ENCODE assay signal across 13 cellular contexts in genomic region chr12:49282740-49283371, GRCh38. TPM values are rescaled to one million over a fixed set of nuclear protein-coding genes. Genes with fewer than 3 reads are reported as not detected.
A peak's percentile ranks its signal among the peaks of the same experiment; 100 is the strongest.
DNase-seq lines count a peak whose midpoint lies in the region; ATAC-seq, FAIRE-seq and TF ChIP-seq lines count a peak whose summit lies in the region.
"Not testable (repeated sequence)": the region's sequence is repeated elsewhere in the genome, so short reads cannot be mapped to it uniquely, and the experiment has no call there.
"Had no signal": no experiment of that assay in that cellular context is flagged by ENCODE, and none has a peak within 500 bp of the region (broad histone marks: within the 10 kb centered on the region; RNA-seq: fewer than 3 reads in every experiment).

No MANE protein-coding gene starts in this region.

- H3K9me1 ChIP-seq in K562 (ENCODE audit: control insufficient read depth, insufficient read depth, low read length), result not testable (repeated sequence)

- TF ChIP-seq EP300 in K562 (IDR thresholded peaks at IDR 0.05; ENCODE audit: low read length), result not testable (repeated sequence)

- BruUV-seq in K562 (replicated peaks; lab: Mats Ljungman, UMichigan), result not testable (repeated sequence)

- H2BK12ac ChIP-seq in mesenchymal stem cell (ENCODE audit: low read length in 2 of 2), result not testable (repeated sequence)

- H3K27ac ChIP-seq in GM23248; RWPE2 (ENCODE audit: poor library complexity, severe bottlenecking); K562 (ENCODE audit: extremely low read depth, low read depth, low read length); mesenchymal stem cell (ENCODE audit: low read length, poor library complexity, severe bottlenecking): not testable (repeated sequence)

- not testable (repeated sequence) for H3K18ac ChIP-seq in mesenchymal stem cell (ENCODE audit: low read depth in 1 of 2, low read length in 2 of 2)

- not testable (repeated sequence) for H3F3A ChIP-seq in GM23248 (ENCODE audit: insufficient read depth)

- H3K27me3 ChIP-seq in GM23248 (replicated peaks; ENCODE audit: insufficient read depth); RWPE2 (ENCODE audit: insufficient read depth, poor library complexity, severe bottlenecking); K562 (ENCODE audit: control insufficient read depth in 2 of 2, insufficient read depth in 2 of 2, low read length in 2 of 2): not testable (repeated sequence)
- H3K27me3 ChIP-seq in mesenchymal stem cell (ENCODE audit: control insufficient read depth in 1 of 2, insufficient read depth in 1 of 2, low read length in 2 of 2), result peaks cover 15 to 22% of the 10 kb centered on the region in 2 experiments

- H4K20me1 ChIP-seq in GM23248 (ENCODE audit: insufficient read depth); K562 (replicated peaks; ENCODE audit: control insufficient read depth, insufficient read depth, low read length): not testable (repeated sequence)

- H3K4me2 ChIP-seq in GM23248 (ENCODE audit: unreplicated experiment); K562 (ENCODE audit: insufficient read depth, low read length); mesenchymal stem cell (ENCODE audit: low read length, poor library complexity, severe bottlenecking): not testable (repeated sequence)

- H3K14ac ChIP-seq in mesenchymal stem cell (ENCODE audit: low read length in 2 of 2), result not testable (repeated sequence)

- not testable (repeated sequence) for TF ChIP-seq POLR2A in K562 (conservative IDR thresholded peaks at IDR 0.05)

- peaks cover 12% of the 10 kb centered on the region for H3K4me1 Mint-ChIP-seq in nephron
- H3K4me1 Mint-ChIP-seq in progenitor cell of endocrine pancreas (ENCODE audit: low read depth), result not testable (repeated sequence)

- not testable (repeated sequence) for H3K9me2 ChIP-seq in GM23248 (ENCODE audit: insufficient read depth)

- H3K9me3 ChIP-seq in GM23248 (ENCODE audit: low read depth); RWPE2 (ENCODE audit: severe bottlenecking); K562 (replicated peaks; ENCODE audit: control insufficient read depth, insufficient read depth, low read depth, low read length); mesenchymal stem cell (ENCODE audit: control insufficient read depth, low read length): not testable (repeated sequence)

- H2AK5ac ChIP-seq in mesenchymal stem cell (ENCODE audit: low read length, severe bottlenecking), result not testable (repeated sequence)

- not testable (repeated sequence) for H3K36me3 ChIP-seq in GM23248 (ENCODE audit: low read depth); RWPE2 (ENCODE audit: low read depth); K562 (ENCODE audit: control insufficient read depth, insufficient read depth, low read length); mesenchymal stem cell (ENCODE audit: control insufficient read depth in 1 of 2, insufficient read depth in 2 of 2, low read depth in 1 of 2, low read length in 2 of 2)

- H4K8ac ChIP-seq in mesenchymal stem cell (ENCODE audit: low read length), result not testable (repeated sequence)

- not testable (repeated sequence) for H3K9me3 Mint-ChIP-seq in nephron; progenitor cell of endocrine pancreas (ENCODE audit: low read depth)

- not testable (repeated sequence) for H2BK15ac ChIP-seq in mesenchymal stem cell (ENCODE audit: low read depth, poor library complexity, severe bottlenecking)

- H3K4me3 ChIP-seq in GM23248; RWPE2 (ENCODE audit: severe bottlenecking); K562; fibroblast of mammary gland (ENCODE audit: control insufficient read depth, low read depth, low read length); mesenchymal stem cell (ENCODE audit: insufficient read depth in 1 of 2, low read depth in 1 of 2, low read length in 2 of 2): not testable (repeated sequence)

- not testable (repeated sequence) for H3K23ac ChIP-seq in mesenchymal stem cell (ENCODE audit: low read length in 2 of 2)

- not testable (repeated sequence) for H2BK120ac ChIP-seq in mesenchymal stem cell (ENCODE audit: low read depth, low read length)

- not testable (repeated sequence) for H3K9ac ChIP-seq in GM23248
- H3K9ac ChIP-seq in K562 (ENCODE audit: insufficient read depth in 1 of 2, low read depth in 2 of 2, low read length in 2 of 2) (peak overlapping the region in 1 of 2 experiments; percentile 2; a peak in 1 of 4 replicates), mesenchymal stem cell (ENCODE audit: low read length) (peak overlapping the region; percentile 22)

- not testable (repeated sequence) for TF ChIP-seq CTCF in RWPE2 (IDR thresholded peaks at IDR 0.05; ENCODE audit: poor library complexity, severe bottlenecking); K562 (IDR thresholded peaks at IDR 0.05 in 2 of 3, conservative IDR thresholded peaks at IDR 0.05 in 1 of 3; ENCODE audit: insufficient read depth in 2 of 3, low read depth in 1 of 3, low read length in 3 of 3); fibroblast of mammary gland (conservative IDR thresholded peaks at IDR 0.05; ENCODE audit: control insufficient read depth, insufficient read depth, low read depth, low read length); nephron (IDR thresholded peaks at IDR 0.05; ENCODE audit: unreplicated experiment in 3 of 3); progenitor cell of endocrine pancreas (IDR thresholded peaks at IDR 0.05; ENCODE audit: unreplicated experiment)

- peak overlapping the region in 2 of 3 experiments; percentile 37 to 65 for H3K27ac Mint-ChIP-seq in nephron
- H3K27ac Mint-ChIP-seq in progenitor cell of endocrine pancreas, result not testable (repeated sequence)

- not testable (repeated sequence) for H3K36me3 Mint-ChIP-seq in nephron (ENCODE audit: low read depth); progenitor cell of endocrine pancreas (ENCODE audit: insufficient read depth)

- H2AFZ ChIP-seq in GM23248; mesenchymal stem cell (ENCODE audit: low read depth, low read length): not testable (repeated sequence)
- peak overlapping the region; percentile 63 for H2AFZ ChIP-seq in K562 (ENCODE audit: low read depth, low read length)

- not testable (repeated sequence) for H3K4ac ChIP-seq in mesenchymal stem cell (ENCODE audit: low read depth in 1 of 2, low read length in 2 of 2)

- not testable (repeated sequence) for H3K79me2 ChIP-seq in GM23248 (ENCODE audit: insufficient read depth); K562 (ENCODE audit: control insufficient read depth, insufficient read depth, low read length)

- CTCF ChIA-PET in K562 (lab: Yijun Ruan, JAX; ENCODE audit: low intra/inter-chr PET ratio), result not testable (repeated sequence)

- not testable (repeated sequence) for H4K91ac ChIP-seq in mesenchymal stem cell (ENCODE audit: low read length)

- POLR2A ChIA-PET in K562 (lab: Yijun Ruan, JAX), result interaction anchor here (0.9 to 4.7 kb wide), 6 partner anchors 8 to 17 kb away, joined by 3 to 34 read pairs (median 6); partner anchors contain the start of gene TUBA1C

- peak; percentile 54; the same call in 2 of the 3 replicates for ATAC-seq in RWPE2 (ENCODE audit: low read depth)
- peak; percentile 52 for ATAC-seq in K562

- H3K27me3 Mint-ChIP-seq in nephron (ENCODE audit: low read depth) (peaks cover 27% of the 10 kb centered on the region), progenitor cell of endocrine pancreas (peaks cover 16% of the 10 kb centered on the region)

- not testable (repeated sequence) for H3K4me3 Mint-ChIP-seq in nephron
- peak overlapping the region; percentile 5 for H3K4me3 Mint-ChIP-seq in progenitor cell of endocrine pancreas (ENCODE audit: low read depth)

- DNase-seq in GM23248 (peak; percentile 62), LHCN-M2 (ENCODE audit: low read depth) (peak; percentile 57), fibroblast of mammary gland (ENCODE audit: low read depth) (peak; percentile 32)
- not testable (repeated sequence) for DNase-seq in RWPE2 (ENCODE audit: low spot score); K562 (ENCODE audit: extremely low read depth in 1 of 4, low spot score in 3 of 4); mesenchymal stem cell; progenitor cell of endocrine pancreas (ENCODE audit: low spot score, unreplicated experiment)

- not testable (repeated sequence) for H3K79me1 ChIP-seq in mesenchymal stem cell (replicated peaks; ENCODE audit: low read length, poor library complexity, severe bottlenecking)

- in situ Hi-C loops in GM23248 (cut with MboI); K562 (cut with MboI): not testable (repeated sequence)

- FAIRE-seq in K562 (lab: Jason Lieb, UNC), result not testable (repeated sequence)

- H3K4me1 ChIP-seq in GM23248 (ENCODE audit: insufficient read depth); RWPE2 (ENCODE audit: insufficient read depth, poor library complexity, severe bottlenecking); mesenchymal stem cell (ENCODE audit: control insufficient read depth, insufficient read depth, low read depth, low read length): not testable (repeated sequence)
- peaks cover 7 to 13% of the 10 kb centered on the region in 2 experiments for H3K4me1 ChIP-seq in K562 (replicated peaks in 1 of 2; ENCODE audit: control insufficient read depth in 2 of 2, insufficient read depth in 2 of 2, low read length in 2 of 2)

- WGBS in GM23248 (ENCODE audit: low coverage in 1 of 2, low lambda C conversion rate in 2 of 2, missing lambda C conversion rate in 2 of 2), 2 experiments, result 67 to 76% methylated on average over 2 of the region's 6 CpGs
- WGBS in K562 (ENCODE audit: insufficient coverage, low coverage, missing lambda C conversion rate), result no CpG with 5 or more reads among the region's 6 CpGs
- no CpG with 5 or more reads among the region's 6 CpGs for WGBS in mesenchymal stem cell

- TF ChIP-seq RAD21 in K562 (CRISPR knock-in tag; conservative IDR thresholded peaks at IDR 0.05 in 1 of 2, IDR thresholded peaks at IDR 0.05 in 1 of 2), result not testable (repeated sequence)

- intact Hi-C loops in K562 (cut with micrococcal nuclease), result not testable (repeated sequence)

- not testable (repeated sequence) for H2BK5ac ChIP-seq in mesenchymal stem cell (ENCODE audit: low read depth, low read length, poor library complexity, severe bottlenecking)

RNA-seq across cellular contexts. Expression of gene PRPH, which starts 12.1 kb away (rescaled TPM):
- total RNA-seq in GM23248 (2014; rRNA removed; shearing (Covaris generic)), result not detected in 2 replicates
- polyA plus RNA-seq in GM23248 (2016; fragmentation: Nextera tagmentation; extraction: Ambion mirVana) (not detected in 2 replicates), K562 (2011; rRNA removed) (0.71 and 1.4 TPM in 2 replicates), K562 (2014; fragmentation: Illumina TruSeq; extraction: Trizol) (0.97 and 1.3 TPM in 2 replicates), K562 (2014; fragmentation: Nextera tagmentation; extraction: Ambion mirVana) (1 to 10 TPM; 1.8 to 1.9 TPM), K562 (2014; rRNA removed) (1.3 TPM in 2 replicates)
- total RNA-seq in LHCN-M2 (2014; rRNA removed) (0.11 and 0.26 TPM in 2 replicates), K562 (2014; rRNA removed) (0.27 and 1.3 TPM in 2 replicates), K562 (2014; rRNA removed; fragmentation: Illumina TruSeq; extraction: Trizol) (0.36 and 0.51 TPM in 2 replicates), K562 (2015; rRNA removed; fragmentation: Illumina TruSeq; extraction: Trizol) (0.41 TPM in 1 of 2 replicates, not detected in the other), K562 (2021) (0.81 and 1.6 TPM in 2 replicates), progenitor cell of endocrine pancreas (0.60 and 0.62 TPM in 2 replicates)
- 0.04 TPM for polyA plus RNA-seq in LHCN-M2 (2012)
- not detected in 2 replicates for total RNA-seq in K562 (2011; cell fraction: chromatin; rRNA removed; ENCODE audit: low replicate concordance)
- 0.13 and 0.67 TPM in 2 replicates for total RNA-seq in K562 (2011; cell fraction: nucleolus; rRNA removed)
- total RNA-seq in K562 (2011; cell fraction: nucleoplasm; rRNA removed), result 0.81 TPM in 1 of 2 replicates, not detected in the other
- polyA plus RNA-seq in K562 (2011; cell fraction: cytosol; rRNA removed), result 1.2 and 2.7 TPM in 2 replicates
- 0.65 and 1.4 TPM in 2 replicates for polyA plus RNA-seq in K562 (2011; cell fraction: nucleus; rRNA removed)
- 1.1 and 4.3 TPM in 2 replicates for polyA plus RNA-seq in K562 (2012)
- 0.84 TPM in 1 of 2 replicates, not detected in the other for polyA minus RNA-seq in K562 (2011; rRNA and poly(A)+ RNA removed)
- polyA minus RNA-seq in K562 (2011; cell fraction: cytosol; rRNA and poly(A)+ RNA removed), result not detected in 2 replicates
- not detected in 2 replicates for polyA minus RNA-seq in K562 (2011; cell fraction: nucleus; rRNA and poly(A)+ RNA removed)
- polyA plus RNA-seq in mesenchymal stem cell (2013, experiment 1 of 2), result not detected
- polyA plus RNA-seq in mesenchymal stem cell (2013, experiment 2 of 2), result not detected
- total RNA-seq: A673, HT-29 had no signal
- polyA plus RNA-seq: AG04450, CD14-positive monocyte had no signal

RNA-seq across cellular contexts. Expression of gene TUBA1C, which starts 18.0 kb away (rescaled TPM):
- total RNA-seq in GM23248 (2014; rRNA removed; shearing (Covaris generic)), result 401 and 473 TPM in 2 replicates
- 301 and 312 TPM in 2 replicates for polyA plus RNA-seq in GM23248 (2016; fragmentation: Nextera tagmentation; extraction: Ambion mirVana)
- total RNA-seq in LHCN-M2 (2014; rRNA removed), result 1,345 and 1,346 TPM in 2 replicates
- 1,174 TPM for polyA plus RNA-seq in LHCN-M2 (2012)
- 176 and 423 TPM in 2 replicates for total RNA-seq in K562 (2011; cell fraction: chromatin; rRNA removed; ENCODE audit: low replicate concordance)
- total RNA-seq in K562 (2011; cell fraction: nucleolus; rRNA removed), result 383 and 414 TPM in 2 replicates
- 358 and 385 TPM in 2 replicates for total RNA-seq in K562 (2011; cell fraction: nucleoplasm; rRNA removed)
- 755 and 1,088 TPM in 2 replicates for total RNA-seq in K562 (2014; rRNA removed)
- total RNA-seq in K562 (2014; rRNA removed; fragmentation: Illumina TruSeq; extraction: Trizol), result 779 and 914 TPM in 2 replicates
- 912 and 926 TPM in 2 replicates for total RNA-seq in K562 (2015; rRNA removed; fragmentation: Illumina TruSeq; extraction: Trizol)
- total RNA-seq in K562 (2021), result 839 and 845 TPM in 2 replicates
- polyA plus RNA-seq in K562 (2011; rRNA removed), result 2,698 and 3,950 TPM in 2 replicates
- polyA plus RNA-seq in K562 (2011; cell fraction: cytosol; rRNA removed), result 6,167 and 6,224 TPM in 2 replicates
- polyA plus RNA-seq in K562 (2011; cell fraction: nucleus; rRNA removed), result 965 and 1,239 TPM in 2 replicates
- 1,132 and 1,153 TPM in 2 replicates for polyA plus RNA-seq in K562 (2012)
- polyA plus RNA-seq in K562 (2014; fragmentation: Illumina TruSeq; extraction: Trizol), result 2,770 and 3,012 TPM in 2 replicates
- 1,000 to 10,000 TPM in 1 of 2 experiments, 100 to 1,000 TPM in 1; 776 to 1,185 TPM for polyA plus RNA-seq in K562 (2014; fragmentation: Nextera tagmentation; extraction: Ambion mirVana)
- 1,517 and 1,660 TPM in 2 replicates for polyA plus RNA-seq in K562 (2014; rRNA removed)
- 2,193 and 2,971 TPM in 2 replicates for polyA minus RNA-seq in K562 (2011; rRNA and poly(A)+ RNA removed)
- 751 and 929 TPM in 2 replicates for polyA minus RNA-seq in K562 (2011; cell fraction: cytosol; rRNA and poly(A)+ RNA removed)
- 192 and 360 TPM in 2 replicates for polyA minus RNA-seq in K562 (2011; cell fraction: nucleus; rRNA and poly(A)+ RNA removed)
- polyA plus RNA-seq in mesenchymal stem cell (2013, experiment 1 of 2), result 532 TPM
- 549 TPM for polyA plus RNA-seq in mesenchymal stem cell (2013, experiment 2 of 2)
- total RNA-seq in progenitor cell of endocrine pancreas, result 128 and 149 TPM in 2 replicates

RNA-seq across cellular contexts. Expression of gene TROAP, which starts 40.2 kb away (rescaled TPM):
- 4.4 and 6.2 TPM in 2 replicates for total RNA-seq in GM23248 (2014; rRNA removed; shearing (Covaris generic))
- 8.8 and 11.7 TPM in 2 replicates for polyA plus RNA-seq in GM23248 (2016; fragmentation: Nextera tagmentation; extraction: Ambion mirVana)
- 30.0 and 32.8 TPM in 2 replicates for total RNA-seq in LHCN-M2 (2014; rRNA removed)
- 27.8 TPM for polyA plus RNA-seq in LHCN-M2 (2012)
- 116 and 289 TPM in 2 replicates for total RNA-seq in K562 (2011; cell fraction: chromatin; rRNA removed; ENCODE audit: low replicate concordance)
- total RNA-seq in K562 (2011; cell fraction: nucleolus; rRNA removed), result 173 and 178 TPM in 2 replicates
- total RNA-seq in K562 (2011; cell fraction: nucleoplasm; rRNA removed), result 141 and 151 TPM in 2 replicates
- 60.4 and 60.8 TPM in 2 replicates for total RNA-seq in K562 (2014; rRNA removed)
- total RNA-seq in K562 (2014; rRNA removed; fragmentation: Illumina TruSeq; extraction: Trizol), result 39.0 and 56.5 TPM in 2 replicates
- 59.2 and 59.8 TPM in 2 replicates for total RNA-seq in K562 (2015; rRNA removed; fragmentation: Illumina TruSeq; extraction: Trizol)
- total RNA-seq in K562 (2021), result 72.9 and 83.0 TPM in 2 replicates
- 46.4 and 61.0 TPM in 2 replicates for polyA plus RNA-seq in K562 (2011; rRNA removed)
- polyA plus RNA-seq in K562 (2011; cell fraction: cytosol; rRNA removed), result 34.7 and 45.0 TPM in 2 replicates
- polyA plus RNA-seq in K562 (2011; cell fraction: nucleus; rRNA removed), result 167 and 238 TPM in 2 replicates
- polyA plus RNA-seq in K562 (2012), result 67.5 and 72.2 TPM in 2 replicates
- 171 and 183 TPM in 2 replicates for polyA plus RNA-seq in K562 (2014; fragmentation: Illumina TruSeq; extraction: Trizol)
- 10 to 100 TPM; 52.1 to 53.7 TPM for polyA plus RNA-seq in K562 (2014; fragmentation: Nextera tagmentation; extraction: Ambion mirVana)
- polyA plus RNA-seq in K562 (2014; rRNA removed), result 101 and 112 TPM in 2 replicates
- 26.0 and 27.1 TPM in 2 replicates for polyA minus RNA-seq in K562 (2011; rRNA and poly(A)+ RNA removed)
- polyA minus RNA-seq in K562 (2011; cell fraction: cytosol; rRNA and poly(A)+ RNA removed), result 28.1 and 36.8 TPM in 2 replicates
- 70.8 and 123 TPM in 2 replicates for polyA minus RNA-seq in K562 (2011; cell fraction: nucleus; rRNA and poly(A)+ RNA removed)
- 7.5 TPM for polyA plus RNA-seq in mesenchymal stem cell (2013, experiment 1 of 2)
- 6.9 TPM for polyA plus RNA-seq in mesenchymal stem cell (2013, experiment 2 of 2)
- total RNA-seq in progenitor cell of endocrine pancreas, result 44.7 and 44.9 TPM in 2 replicates
- polyA plus RNA-seq: CD14-positive monocyte had no signal

RNA-seq across cellular contexts. Expression of gene C1QL4, which starts 54.1 kb away (rescaled TPM):
- not detected in 2 replicates for total RNA-seq in GM23248 (2014; rRNA removed; shearing (Covaris generic))
- polyA plus RNA-seq in GM23248 (2016; fragmentation: Nextera tagmentation; extraction: Ambion mirVana), result not detected in 2 replicates
- 0.19 and 0.46 TPM in 2 replicates for total RNA-seq in LHCN-M2 (2014; rRNA removed)
- 0.12 TPM for polyA plus RNA-seq in LHCN-M2 (2012)
- 0.77 and 1.9 TPM in 2 replicates for total RNA-seq in K562 (2011; cell fraction: chromatin; rRNA removed; ENCODE audit: low replicate concordance)
- 2.7 and 2.8 TPM in 2 replicates for total RNA-seq in K562 (2011; cell fraction: nucleolus; rRNA removed)
- total RNA-seq in K562 (2011; cell fraction: nucleoplasm; rRNA removed), result 1.3 and 1.9 TPM in 2 replicates
- 2.0 and 2.1 TPM in 2 replicates for total RNA-seq in K562 (2014; rRNA removed)
- 0.10 and 0.15 TPM in 2 replicates for total RNA-seq in K562 (2014; rRNA removed; fragmentation: Illumina TruSeq; extraction: Trizol)
- total RNA-seq in K562 (2015; rRNA removed; fragmentation: Illumina TruSeq; extraction: Trizol), result 0.14 and 0.23 TPM in 2 replicates
- total RNA-seq in K562 (2021), result 1.4 and 1.5 TPM in 2 replicates
- polyA plus RNA-seq in K562 (2011; rRNA removed), result 0.35 and 0.81 TPM in 2 replicates
- polyA plus RNA-seq in K562 (2011; cell fraction: cytosol; rRNA removed), result 0.75 and 1.8 TPM in 2 replicates
- 2.0 and 2.9 TPM in 2 replicates for polyA plus RNA-seq in K562 (2011; cell fraction: nucleus; rRNA removed)
- polyA plus RNA-seq in K562 (2012), result 0.64 and 1.00 TPM in 2 replicates
- polyA plus RNA-seq in K562 (2014; fragmentation: Illumina TruSeq; extraction: Trizol), result 0.31 and 0.61 TPM in 2 replicates
- under 1 TPM; 0.08 to 0.10 TPM for polyA plus RNA-seq in K562 (2014; fragmentation: Nextera tagmentation; extraction: Ambion mirVana)
- polyA plus RNA-seq in K562 (2014; rRNA removed), result 1.2 and 1.3 TPM in 2 replicates
- polyA minus RNA-seq in K562 (2011; rRNA and poly(A)+ RNA removed), result 0.18 TPM in 1 of 2 replicates, not detected in the other
- polyA minus RNA-seq in K562 (2011; cell fraction: cytosol; rRNA and poly(A)+ RNA removed), result 0.38 and 1.0 TPM in 2 replicates
- polyA minus RNA-seq in K562 (2011; cell fraction: nucleus; rRNA and poly(A)+ RNA removed), result 0.94 and 1.00 TPM in 2 replicates
- polyA plus RNA-seq in mesenchymal stem cell (2013, experiment 1 of 2), result not detected
- polyA plus RNA-seq in mesenchymal stem cell (2013, experiment 2 of 2), result not detected
- 0.64 and 0.79 TPM in 2 replicates for total RNA-seq in progenitor cell of endocrine pancreas
- total RNA-seq: CD4-positive, alpha-beta memory T cell; HT-29 had no signal
- polyA plus RNA-seq: AG04450; CD14-positive monocyte; CD4-positive, alpha-beta memory T cell had no signal
